25 cellular contexts compared by ENCODE assay signal in genomic region chrX:11619426-11619825, GRCh38. TPM values are rescaled to one million over a fixed set of nuclear protein-coding genes. Genes with fewer than 3 reads are reported as not detected.
A peak's percentile ranks its signal among the peaks of the same experiment; 100 is the strongest.
DNase-seq lines count a peak whose midpoint lies in the region; ATAC-seq and TF ChIP-seq lines count a peak whose summit lies in the region.
"Had no signal": no experiment of that assay in that cellular context is flagged by ENCODE, and none has a peak within 500 bp of the region (broad histone marks: within the 10 kb centered on the region; RNA-seq: fewer than 3 reads in every experiment).

No MANE protein-coding gene starts in this region.

- no peak for TF ChIP-seq CTCF in epithelial cell of esophagus (IDR thresholded peaks at IDR 0.05; ENCODE audit: insufficient read depth, low read depth, low read length, missing control alignments)
- TF ChIP-seq CTCF in omental fat pad (IDR thresholded peaks at IDR 0.05) = no peak

- H3K36me3 ChIP-seq in MG63 = no peaks in the 10 kb centered on the region
- H3K36me3 ChIP-seq: esophagus squamous epithelium, thyroid gland had no signal

- DNase-seq in ELR (ENCODE audit: low read depth) = peak; percentile 46
- peak; percentile 3 for DNase-seq in MG63
- peak; percentile 42 for DNase-seq in epithelial cell of esophagus (ENCODE audit: low read depth)
- DNase-seq in omental fat pad (ENCODE audit: low spot score) = no peak
- no peak for DNase-seq in T-helper 2 cell
- DNase-seq in activated naive CD4-positive, alpha-beta T cell treated with anti-CD3 and anti-CD28 coated beads, Interleukin-2, amount 50 U/mL, for 16 hours = no peak
- no peak for DNase-seq in ureter (ENCODE audit: low spot score)
- DNase-seq: activated CD4-positive, alpha-beta T cell treated with anti-CD3 and anti-CD28 coated beads, Interleukin-2, amount 50 U/mL, for 4 hours; activated naive CD4-positive, alpha-beta T cell treated with anti-CD3 and anti-CD28 coated beads, Interleukin-2, amount 10 ng/mL, durations not matched to agents 7 days and 5 days; DMS53; esophagus squamous epithelium; GDM1; glutamatergic neuron; GOT3; natural killer cell; NCI-H1092; NCI-H2029; NCI-H526 treated with DMSO at 0.1 percent for 48 hours; small intestine; T-helper 1 cell; thyroid gland had no signal

- H3K9me3 ChIP-seq in MG63 = no peaks in the 10 kb centered on the region
- H3K9me3 ChIP-seq: esophagus squamous epithelium, thyroid gland had no signal

- H3K4me3 ChIP-seq in MG63 = no peak overlapping the region
- H3K4me3 ChIP-seq in epithelial cell of esophagus (ENCODE audit: low read length) = no peak overlapping the region
- H3K4me3 ChIP-seq: coronary artery, esophagus squamous epithelium, thyroid gland had no signal

- ATAC-seq in omental fat pad (ENCODE audit: low FRiP score) = peak; percentile 88
- ATAC-seq in GM21576 (IDR thresholded peaks at IDR 0.05; ENCODE audit: unreplicated experiment) = no peak
- ATAC-seq: natural killer cell had no signal

- H3K27me3 ChIP-seq in MG63 = no peaks in the 10 kb centered on the region
- H3K27me3 ChIP-seq: esophagus squamous epithelium, thyroid gland had no signal

RNA-seq across cellular contexts. Expression of gene ARHGAP6, which starts 46.3 kb away (rescaled TPM):
- 0.10 TPM in 1 of 2 replicates, not detected in the other for total RNA-seq in MG63 (2014; rRNA removed; shearing (Covaris generic); ENCODE audit: low replicate concordance)
- total RNA-seq in omental fat pad = 10 to 100 TPM; 20.4 to 45.5 (median 25.1) TPM
- 29.6 TPM for total RNA-seq in ureter
- total RNA-seq: A673, RPMI7951 had no signal

Comparison
In these comparisons a context has a peak if more than half of its experiments do, and no peak if none do; other contexts are left out.
1. DNase-seq: peak in ELR (single experiment), MG63 (single experiment) and epithelial cell of esophagus (single experiment); none in omental fat pad (single experiment), T-helper 2 cell (0 of 5), activated naive CD4-positive, alpha-beta T cell treated with anti-CD3 and anti-CD28 coated beads, Interleukin-2, amount 50 U/mL, for 16 hours (single experiment) and ureter (single experiment).
2. RNA of gene ARHGAP6, which starts 46.3 kb away (total RNA-seq): 29.6 TPM in ureter (single experiment) and 20.4 to 45.5 TPM in omental fat pad; 0.10 TPM in MG63; every median in the first group is over 10 times any median in the second.